In genomic region chr12:63790608-63790945, GRCh38 we compare ENCODE assay signal across 22 cellular contexts. TPM values are rescaled to one million over a fixed set of nuclear protein-coding genes. Genes with fewer than 3 reads are reported as not detected.
"Had no signal": no experiment of that assay in that cellular context is flagged by ENCODE, and none has a peak within 500 bp of the region (broad histone marks: within the 10 kb centered on the region; RNA-seq: fewer than 3 reads in every experiment).

No MANE protein-coding gene starts in this region.

- ATAC-seq: K562, PC-3, SK-N-SH treated with all-trans-retinoic acid at 6 μM for 48 hours had no signal

- H3K9me3 Mint-ChIP-seq: IgD-negative memory B cell had no signal

- H3K27me3 ChIP-seq: SJCRH30 had no signal

- H3K27ac Mint-ChIP-seq: IgD-negative memory B cell had no signal

- H3K4me3 Mint-ChIP-seq: IgD-negative memory B cell had no signal

- H3K27ac ChIP-seq: KMS-11, RWPE1, SJCRH30 had no signal

- H3K27me3 Mint-ChIP-seq: IgD-negative memory B cell had no signal

- H3K4me1 ChIP-seq: SJCRH30 had no signal

- DNase-seq: Kasumi-1; MM.1S; NCI-H1092 treated with DMSO at 0.1 percent for 48 hours; NCI-H1436; NCI-H187; NCI-H2029; NCI-H2081 treated with DMSO at 0.1 percent for 48 hours; NCI-H2171; NCI-H226; NCI-H446; NCI-H510A; NCI-H524 treated with DMSO at 0.1 percent for 48 hours; NCI-H774; NK-92 treated with Interleukin-12 subunit alpha and Interleukin-12 subunit beta, amount 100 ng/mL, for 24 hours; PC-3; SHP77 treated with DMSO at 0.1 percent for 48 hours; SJCRH30 had no signal

RNA-seq across cellular contexts. Expression of gene SRGAP1, which starts 53.9 kb away (rescaled TPM):
- polyA plus RNA-seq: IgD-negative memory B cell had no signal
